8 cellular contexts compared by ENCODE assay signal in the genomic region with DNA sequence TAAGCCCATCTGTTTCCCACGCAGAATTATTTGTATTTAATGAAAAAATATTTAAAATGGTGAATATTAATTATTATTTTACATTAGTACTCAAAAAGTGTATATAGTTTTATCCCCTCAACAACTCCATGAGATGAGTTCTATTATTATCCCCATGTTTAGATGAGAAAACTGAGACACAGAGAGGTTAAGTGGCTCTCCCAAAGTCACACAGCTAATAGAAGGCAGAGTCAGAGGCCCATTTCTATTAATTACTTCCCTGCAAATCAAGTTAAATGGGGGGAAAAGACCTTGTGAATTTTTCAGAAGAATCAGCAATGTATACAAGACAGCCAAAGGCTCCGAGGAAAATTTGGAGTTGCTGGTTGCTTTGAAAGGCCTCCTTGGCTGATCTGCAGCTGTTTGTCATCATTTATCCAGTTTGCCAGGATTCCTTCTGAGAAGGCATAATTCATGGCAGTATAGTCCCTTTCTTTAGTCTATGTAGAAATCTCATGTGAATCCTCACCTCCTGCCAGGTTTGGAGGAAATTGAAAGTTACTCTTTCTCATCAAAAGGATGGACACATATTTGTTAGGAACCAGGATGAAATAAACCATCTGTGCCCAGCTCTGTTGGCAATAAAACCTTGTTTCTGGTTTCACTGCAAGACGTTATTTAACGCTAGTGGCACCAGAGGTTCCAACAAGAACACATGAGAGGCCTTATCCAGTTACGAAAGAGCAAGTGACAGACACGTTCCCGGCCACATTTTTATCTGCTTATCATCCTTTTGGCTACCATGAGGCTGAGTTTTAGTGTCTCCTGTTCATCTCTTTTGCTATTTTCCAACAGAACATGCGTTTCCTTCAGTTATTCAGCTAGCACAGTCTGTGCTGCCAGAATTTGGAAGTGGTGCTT. TPM values are rescaled to one million over a fixed set of nuclear protein-coding genes. Genes with fewer than 3 reads are reported as not detected.
DNase-seq lines count a peak whose midpoint lies in the region; ATAC-seq, FAIRE-seq and TF ChIP-seq lines count a peak whose summit lies in the region.

No MANE protein-coding gene starts in this region.

- H3K36me3 ChIP-seq in right atrium auricular region (no peaks in the 10 kb centered on the region), stomach smooth muscle (ENCODE audit: control insufficient read depth in 2 of 2, insufficient read depth in 2 of 2, low read length in 2 of 2) (no peaks in the 10 kb centered on the region)

- POLR2A ChIA-PET in activated CD4-positive, alpha-beta T cell treated with anti-CD3 and anti-CD28 coated beads for 36 hours (lab: Charles Lee): interaction anchor here (0.6 to 2.3 kb wide), 4 partner anchors 8 to 64 kb away, joined by 3 to 18 read pairs (median 4); no protein-coding TSS in a partner anchor
- POLR2A ChIA-PET in T-cell (lab: Charles Lee): interaction anchor here (0.6 to 2.0 kb wide), 6 partner anchors 26 to 66 kb away, joined by 3 to 6 read pairs (median 4); no protein-coding TSS in a partner anchor

- H3K27ac ChIP-seq in right atrium auricular region (peak overlapping the region; percentile 22 to 51), stomach smooth muscle (ENCODE audit: low read length) (peak overlapping the region; percentile 24)

- no peak for DNase-seq in activated CD4-positive, alpha-beta T cell treated with anti-CD3 and anti-CD28 coated beads for 36 hours
- DNase-seq in activated CD4-positive, alpha-beta T cell treated with anti-CD3 and anti-CD28 coated beads for 1 hour: no peak
- DNase-seq in T-cell (no peak), right atrium auricular region (ENCODE audit: low spot score) (no peak), GM19239 (ENCODE audit: insufficient read length, low spot score) (no peak)
- DNase-seq in activated CD8-positive, alpha-beta memory T cell treated with anti-CD3 and anti-CD28 coated beads, Interleukin-2, amount 50 U/mL, for 48 hours: no peak

- no peak for FAIRE-seq in GM19239 (lab: Jason Lieb, UNC)

- no peak for ATAC-seq in activated CD4-positive, alpha-beta T cell treated with anti-CD3 and anti-CD28 coated beads for 36 hours
- no peak for ATAC-seq in T-cell (replicated peaks in 1 of 4)
- ATAC-seq in HG03469 (IDR thresholded peaks at IDR 0.05; ENCODE audit: unreplicated experiment): no peak

- CTCF ChIA-PET in activated CD4-positive, alpha-beta T cell treated with anti-CD3 and anti-CD28 coated beads for 36 hours (lab: Charles Lee): interaction anchor here (0.6 to 8.1 kb wide), 41 partner anchors 8 to 329 kb away, joined by 3 to 165 read pairs (median 7); no protein-coding TSS in a partner anchor
- CTCF ChIA-PET in T-cell (lab: Charles Lee): interaction anchor here (0.5 to 4.9 kb wide), 33 partner anchors 8 to 329 kb away, joined by 3 to 84 read pairs (median 10); no protein-coding TSS in a partner anchor

- peak overlapping the region in 1 of 2 donors; percentile 4 for H3K4me3 ChIP-seq in right atrium auricular region
- H3K4me3 ChIP-seq in stomach smooth muscle (ENCODE audit: low read length in 2 of 2): peak overlapping the region in 1 of 2 donors; percentile 54

- H3K4me3 Mint-ChIP-seq in activated CD4-positive, alpha-beta T cell treated with anti-CD3 and anti-CD28 coated beads for 36 hours: peak overlapping the region; percentile 77
- H3K4me3 Mint-ChIP-seq in T-cell: peak overlapping the region; percentile 65 to 82 (median 72)

- H3K4me1 ChIP-seq in right atrium auricular region: peaks cover 0 to 12% of the 10 kb centered on the region in 2 donors
- H3K4me1 ChIP-seq in stomach smooth muscle (ENCODE audit: control insufficient read depth, insufficient read depth, low read length): peaks cover 8% of the 10 kb centered on the region

- H3K27ac Mint-ChIP-seq in activated CD4-positive, alpha-beta T cell treated with anti-CD3 and anti-CD28 coated beads for 36 hours: peak overlapping the region; percentile 97
- peak overlapping the region; percentile 93 to 98 for H3K27ac Mint-ChIP-seq in T-cell

- no peak for TF ChIP-seq CTCF in right atrium auricular region (IDR thresholded peaks at IDR 0.05)

- no peaks in the 10 kb centered on the region for H3K27me3 ChIP-seq in right atrium auricular region
- no peaks in the 10 kb centered on the region for H3K27me3 ChIP-seq in stomach smooth muscle (ENCODE audit: control insufficient read depth in 1 of 2, insufficient read depth in 2 of 2, low read length in 2 of 2)

- H3K27me3 Mint-ChIP-seq in activated CD4-positive, alpha-beta T cell treated with anti-CD3 and anti-CD28 coated beads for 36 hours: no peaks in the 10 kb centered on the region
- no peaks in the 10 kb centered on the region for H3K27me3 Mint-ChIP-seq in T-cell

- H3K9me3 ChIP-seq in right atrium auricular region (no peaks in the 10 kb centered on the region), stomach smooth muscle (ENCODE audit: control insufficient read depth in 2 of 2, low read length in 2 of 2) (no peaks in the 10 kb centered on the region)

- H3K9ac ChIP-seq in stomach smooth muscle (ENCODE audit: low read length in 2 of 2): peak overlapping the region in 1 of 2 donors; percentile 21

- no peaks in the 10 kb centered on the region for H3K36me3 Mint-ChIP-seq in activated CD4-positive, alpha-beta T cell treated with anti-CD3 and anti-CD28 coated beads for 36 hours (ENCODE audit: low read depth)
- H3K36me3 Mint-ChIP-seq in T-cell: no peaks in the 10 kb centered on the region

- intact Hi-C loops in activated CD4-positive, alpha-beta T cell treated with anti-CD3 and anti-CD28 coated beads for 36 hours (cut with DNase I, micrococcal nuclease): loop anchor here (1.0 to 5.0 kb wide), 3 partner anchors 154 to 329 kb away; no protein-coding TSS in a partner anchor

- peaks cover 79% of the 10 kb centered on the region for H3K4me1 Mint-ChIP-seq in activated CD4-positive, alpha-beta T cell treated with anti-CD3 and anti-CD28 coated beads for 36 hours
- H3K4me1 Mint-ChIP-seq in T-cell: peaks cover 66 to 71% (median 70%) of the 10 kb centered on the region in 3 donors

- no peaks in the 10 kb centered on the region for H3K9me3 Mint-ChIP-seq in activated CD4-positive, alpha-beta T cell treated with anti-CD3 and anti-CD28 coated beads for 36 hours (ENCODE audit: low read depth)
- H3K9me3 Mint-ChIP-seq in T-cell: no peaks in the 10 kb centered on the region

RNA-seq across cellular contexts. Expression of gene FYB1, which starts 0.6 kb away (rescaled TPM):
- 100 to 1,000 TPM; 109 to 171 TPM for total RNA-seq in activated CD4-positive, alpha-beta T cell treated with anti-CD3 and anti-CD28 coated beads for 36 hours
- total RNA-seq in T-cell: 100 to 1,000 TPM; 372 to 769 (median 428) TPM
- 1 to 10 TPM; 1.8 to 8.4 TPM for total RNA-seq in right atrium auricular region

Comparison
In these comparisons a context has a peak if more than half of its experiments do, and no peak if none do; other contexts are left out.
1. RNA of gene FYB1, which starts 0.6 kb away (total RNA-seq): 372 to 769 TPM in T-cell and 109 to 171 TPM in activated CD4-positive, alpha-beta T cell treated with anti-CD3 and anti-CD28 coated beads for 36 hours; 1.8 to 8.4 TPM in right atrium auricular region; every median in the first group is over 10 times any median in the second.